Comparison of ENCODE assay signal across 8 cellular contexts in genomic region chr13:41059466-41059865, GRCh38. TPM values are rescaled to one million over a fixed set of nuclear protein-coding genes. Genes with fewer than 3 reads are reported as not detected.
DNase-seq lines count a peak whose midpoint lies in the region; FAIRE-seq and TF ChIP-seq lines count a peak whose summit lies in the region.

No MANE protein-coding gene starts in this region.

- peak overlapping the region; percentile 99 for H3K9ac ChIP-seq in ES-I3 (ENCODE audit: low read depth, low read length)
- peak overlapping the region; percentile 97 for H3K9ac ChIP-seq in muscle layer of colon (ENCODE audit: low read length)

- FAIRE-seq in frontal cortex (lab: Jason Lieb, UNC), result no peak

- H3K4me3 ChIP-seq in muscle layer of colon (ENCODE audit: low read depth in 1 of 2, low read length in 2 of 2), result peak overlapping the region; percentile 38 to 94

- peak overlapping the region; percentile 98 for H3K4me3 Mint-ChIP-seq in chondrocyte (ENCODE audit: unreplicated experiment)

- peak overlapping the region; percentile 100 for H3K27ac Mint-ChIP-seq in chondrocyte (ENCODE audit: unreplicated experiment)

- peaks cover 69% of the 10 kb centered on the region for H3K4me1 Mint-ChIP-seq in chondrocyte (ENCODE audit: low read depth)

- H3K27me3 ChIP-seq in muscle layer of colon (ENCODE audit: control insufficient read depth in 1 of 2, insufficient read depth in 2 of 2, low read length in 2 of 2), result no peaks in the 10 kb centered on the region

- H3K27me3 Mint-ChIP-seq in chondrocyte (ENCODE audit: low read depth), result no peaks in the 10 kb centered on the region

- H3K4me1 ChIP-seq in ES-I3 (ENCODE audit: insufficient read depth, low read length) (peaks cover 7% of the 10 kb centered on the region), muscle layer of colon (ENCODE audit: insufficient read depth, low read length) (peaks cover 64% of the 10 kb centered on the region)

- H3K9me3 ChIP-seq in ES-I3 (ENCODE audit: control insufficient read depth, insufficient read depth, low read length), result no peaks in the 10 kb centered on the region
- H3K9me3 ChIP-seq in muscle layer of colon (ENCODE audit: low read length), result no peaks in the 10 kb centered on the region

- no peak for TF ChIP-seq CTCF in chondrocyte (IDR thresholded peaks at IDR 0.05)

- DNase-seq in NCI-H460 (ENCODE audit: extremely low read depth, low read depth) (peak; percentile 7), chondrocyte (ENCODE audit: low spot score) (no peak), frontal cortex (ENCODE audit: low spot score in 2 of 2) (no peak), T-helper 9 cell (no peak), MV-4-11 (lab: John Stamatoyannopoulos, UW) (no peak)
- DNase-seq in activated effector memory CD4-positive, alpha-beta T cell treated with Interleukin-2 at 50 U/mL for 16 hours, result no peak

- H3K36me3 ChIP-seq in ES-I3 (ENCODE audit: insufficient read depth, low read length), result no peaks in the 10 kb centered on the region
- H3K36me3 ChIP-seq in muscle layer of colon (ENCODE audit: insufficient read depth, low read length), result no peaks in the 10 kb centered on the region

- H3K27ac ChIP-seq in muscle layer of colon (ENCODE audit: low read depth, low read length), result peak overlapping the region; percentile 95

- no peaks in the 10 kb centered on the region for H3K9me3 Mint-ChIP-seq in chondrocyte (ENCODE audit: low read depth)

- H3K36me3 Mint-ChIP-seq in chondrocyte (ENCODE audit: low read depth), result peaks cover 4% of the 10 kb centered on the region

RNA-seq across cellular contexts. Expression of gene WBP4, which starts 1.8 kb away (rescaled TPM):
- total RNA-seq in NCI-H460 (2014; rRNA removed; shearing (Covaris generic)), result 7.3 and 9.1 TPM in 2 replicates
- polyA plus RNA-seq in NCI-H460 (2014; cell fraction: nucleus; rRNA removed), result 2.7 and 5.6 TPM in 2 replicates
- total RNA-seq in chondrocyte (5.1 to 5.8 TPM (median 5.3 TPM) in 3 replicates), frontal cortex (13.9 TPM)

RNA-seq across cellular contexts. Expression of gene ELF1, which starts 40.4 kb away (rescaled TPM):
- 21.2 and 23.8 TPM in 2 replicates for total RNA-seq in NCI-H460 (2014; rRNA removed; shearing (Covaris generic))
- 4.6 and 11.0 TPM in 2 replicates for polyA plus RNA-seq in NCI-H460 (2014; cell fraction: nucleus; rRNA removed)
- total RNA-seq in chondrocyte (45.7 to 46.7 TPM (median 45.8 TPM) in 3 replicates), frontal cortex (8.2 TPM)
